In genomic region chr1:41622402-41622801, GRCh38 we compare ENCODE assay signal across 15 cellular contexts.
A peak's percentile ranks its signal among the peaks of the same experiment; 100 is the strongest.
DNase-seq lines count a peak whose midpoint lies in the region; ATAC-seq, FAIRE-seq and TF ChIP-seq lines count a peak whose summit lies in the region.
"Had no signal": no experiment of that assay in that cellular context is flagged by ENCODE, and none has a peak within 500 bp of the region (broad histone marks: within the 10 kb centered on the region; RNA-seq: fewer than 3 reads in every experiment).

No MANE protein-coding gene starts in this region.

- peak overlapping the region; percentile 90 for H3K27ac Mint-ChIP-seq in activated B cell treated with CpG ODN at 0.5 μM for 24 hours

- no peak for TF ChIP-seq RAD21 in liver (IDR thresholded peaks at IDR 0.05)
- no peak for TF ChIP-seq RAD21 in HepG2 (CRISPR knock-in tag; IDR thresholded peaks at IDR 0.05)

- no peak overlapping the region for H3K4me3 ChIP-seq in liver (ENCODE audit: low read depth in 1 of 3, low read length in 3 of 3)
- H3K4me3 ChIP-seq in HepG2 (replicated peaks in 1 of 3; ENCODE audit: insufficient read depth in 1 of 3, low read depth in 2 of 3, low read length in 3 of 3), result no peak overlapping the region
- no peak overlapping the region for H3K4me3 ChIP-seq in vagina
- H3K4me3 ChIP-seq: gastrocnemius medialis, MG63, tibial artery had no signal

- H3K27ac ChIP-seq in liver (ENCODE audit: low read depth in 1 of 2, low read length in 2 of 2), result no peak overlapping the region
- no peak overlapping the region for H3K27ac ChIP-seq in HepG2 (ENCODE audit: extremely low read length, insufficient read depth, low read length)
- no peak overlapping the region for H3K27ac ChIP-seq in vagina
- H3K27ac ChIP-seq: gastrocnemius medialis, tibial artery had no signal

- H2AFZ ChIP-seq in HepG2 (ENCODE audit: low read length), result no peak overlapping the region

- H3K4me2 ChIP-seq in HepG2 (ENCODE audit: low read depth, low read length), result no peak overlapping the region

- H3K9me3 ChIP-seq in liver (ENCODE audit: control insufficient read depth in 4 of 4, low read length in 3 of 4), result no peaks in the 10 kb centered on the region
- no peaks in the 10 kb centered on the region for H3K9me3 ChIP-seq in HepG2 (ENCODE audit: low read length)
- H3K9me3 ChIP-seq in vagina, result no peaks in the 10 kb centered on the region
- H3K9me3 ChIP-seq: gastrocnemius medialis, MG63, tibial artery had no signal

- H3K36me3 Mint-ChIP-seq in activated B cell treated with CpG ODN at 0.5 μM for 24 hours (ENCODE audit: low read depth), result peaks cover 12% of the 10 kb centered on the region
- H3K36me3 Mint-ChIP-seq: brain had no signal

- peaks cover 4 to 12% (median 9%) of the 10 kb centered on the region in 4 donors for H3K4me1 ChIP-seq in liver (ENCODE audit: control insufficient read depth in 4 of 4, insufficient read depth in 4 of 4, low read length in 3 of 4)
- H3K4me1 ChIP-seq in HepG2 (ENCODE audit: insufficient read depth, low read length), result peaks cover 6% of the 10 kb centered on the region; the same call in 1 of the 2 replicates
- H3K4me1 ChIP-seq in vagina, result peaks cover 60% of the 10 kb centered on the region

- TF ChIP-seq EP300 in HepG2 (IDR thresholded peaks at IDR 0.05; ENCODE audit: low read depth in 2 of 2, low read length in 2 of 2) (no peak), HepG2 (CRISPR knock-in tag; IDR thresholded peaks at IDR 0.05; ENCODE audit: borderline replicate concordance) (no peak)

- no peaks in the 10 kb centered on the region for H3K9me3 Mint-ChIP-seq in activated B cell treated with CpG ODN at 0.5 μM for 24 hours
- H3K9me3 Mint-ChIP-seq: brain had no signal

- CTCF ChIA-PET in HepG2 (lab: Yijun Ruan, JAX; ENCODE audit: low intra/inter-chr PET ratio, low total read pairs) (no interaction called here), activated B cell treated with CpG ODN at 0.5 μM for 24 hours (lab: Charles Lee) (interaction anchor here (1.0 to 1.7 kb wide), 2 partner anchors 48 to 50 kb away, joined by 3 to 5 read pairs; no protein-coding TSS in a partner anchor)

- no peaks in the 10 kb centered on the region for H4K20me1 ChIP-seq in HepG2 (ENCODE audit: insufficient read depth, low read length)

- TF ChIP-seq CTCF in liver (IDR thresholded peaks at IDR 0.05; ENCODE audit: low read depth, low read length, missing input control), result no peak
- no peak for TF ChIP-seq CTCF in HepG2 (CRISPR knock-in tag; IDR thresholded peaks at IDR 0.05)
- no peak for TF ChIP-seq CTCF in activated B cell treated with CpG ODN at 0.5 μM for 24 hours (IDR thresholded peaks at IDR 0.05)
- TF ChIP-seq CTCF in vagina (IDR thresholded peaks at IDR 0.05), result no peak

- no peak for TF ChIP-seq POLR2A in HepG2 (IDR thresholded peaks at IDR 0.05; ENCODE audit: insufficient read depth in 1 of 2, low read depth in 2 of 2, low read length in 2 of 2)
- TF ChIP-seq POLR2A in vagina (IDR thresholded peaks at IDR 0.05), result no peak

- POLR2A ChIA-PET in HepG2 (lab: Yijun Ruan, JAX) (no interaction called here), activated B cell treated with CpG ODN at 0.5 μM for 24 hours (lab: Charles Lee) (no interaction called here)

- no peaks in the 10 kb centered on the region for H3K79me2 ChIP-seq in HepG2 (ENCODE audit: insufficient read depth, low read length)

- no TSS peak for BruUV-seq in HepG2 (replicated peaks; lab: Mats Ljungman, UMichigan)

- H3K4me1 Mint-ChIP-seq in activated B cell treated with CpG ODN at 0.5 μM for 24 hours, result peaks cover 59% of the 10 kb centered on the region

- no peaks in the 10 kb centered on the region for H3K36me3 ChIP-seq in liver (ENCODE audit: control insufficient read depth in 4 of 4, insufficient read depth in 3 of 4, low read depth in 1 of 4, low read length in 3 of 4)
- no peaks in the 10 kb centered on the region for H3K36me3 ChIP-seq in HepG2 (replicated peaks in 1 of 2; ENCODE audit: control insufficient read depth in 1 of 2, insufficient read depth in 2 of 2, low read length in 2 of 2)
- no peaks in the 10 kb centered on the region for H3K36me3 ChIP-seq in vagina
- H3K36me3 ChIP-seq: gastrocnemius medialis, MG63, tibial artery had no signal

- in situ Hi-C loops in HepG2 (cut with HindIII; ENCODE audit: extremely low pct_ligation_motif_present, low pct_unique_long_range_greater_than_20kb), result no loop called here

- H3K9ac ChIP-seq in liver (ENCODE audit: low read depth in 1 of 2, low read length in 2 of 2), result no peak overlapping the region
- H3K9ac ChIP-seq in HepG2 (ENCODE audit: insufficient read depth, low read depth, low read length), result no peak overlapping the region

- no peak for FAIRE-seq in HepG2 (lab: Jason Lieb, UNC)

- ATAC-seq in HepG2 (no peak), activated B cell treated with CpG ODN at 0.5 μM for 24 hours (ENCODE audit: low read depth) (no peak), GM21717 (IDR thresholded peaks at IDR 0.05; ENCODE audit: unreplicated experiment) (no peak)
- ATAC-seq: gastrocnemius medialis had no signal

- no peaks in the 10 kb centered on the region for H3K27me3 Mint-ChIP-seq in activated B cell treated with CpG ODN at 0.5 μM for 24 hours
- H3K27me3 Mint-ChIP-seq: brain had no signal

- H3K4me3 Mint-ChIP-seq in activated B cell treated with CpG ODN at 0.5 μM for 24 hours, result peak overlapping the region; percentile 78
- H3K4me3 Mint-ChIP-seq: brain had no signal

- intact Hi-C loops in HepG2 (cut with micrococcal nuclease; ENCODE audit: unreplicated experiment) (no loop called here), activated B cell treated with CpG ODN at 0.5 μM for 24 hours (cut with micrococcal nuclease) (loop anchor here (5.0 kb wide), 1 partner anchor 40 kb away; no protein-coding TSS in a partner anchor), vagina (cut with DNase I) (no loop called here)

- WGBS in liver, result 71% methylated on average over 8 of the region's 8 CpGs
- 33% methylated on average over 8 of the region's 8 CpGs for WGBS in HepG2 (ENCODE audit: low lambda C conversion rate)

- H3K27me3 ChIP-seq in liver (ENCODE audit: control insufficient read depth in 4 of 4, insufficient read depth in 4 of 4, low read length in 3 of 4) (no peaks in the 10 kb centered on the region), HepG2 (ENCODE audit: control insufficient read depth in 1 of 2, insufficient read depth in 2 of 2, low read length in 2 of 2) (peaks cover 1 to 5% of the 10 kb centered on the region in 2 experiments; a peak in 2 of 5 replicates), vagina (no peaks in the 10 kb centered on the region)
- H3K27me3 ChIP-seq: gastrocnemius medialis, MG63, tibial artery had no signal

- DNase-seq in HepG2 (ENCODE audit: low spot score), result no peak
- no peak for DNase-seq in activated B cell treated with CpG ODN at 0.5 μM for 24 hours
- peak; percentile 88 for DNase-seq in hepatic stellate cell (ENCODE audit: low spot score)
- DNase-seq in vagina (ENCODE audit: extremely low spot score in 2 of 2), result peak; percentile 25 to 76
- no peak for DNase-seq in NCI-H524 (lab: John Stamatoyannopoulos, UW)
- no peak for DNase-seq in amniotic stem cell (lab: John Stamatoyannopoulos, UW)
- DNase-seq: Calu3; effector memory CD4-positive, alpha-beta T cell; gastrocnemius medialis; MG63; posterior cingulate gyrus had no signal

TF ChIP-seq in liver, 16 proteins besides CTCF, POLR2A, EP300 and RAD21:
- TF ChIP-seq, protein P1, sequence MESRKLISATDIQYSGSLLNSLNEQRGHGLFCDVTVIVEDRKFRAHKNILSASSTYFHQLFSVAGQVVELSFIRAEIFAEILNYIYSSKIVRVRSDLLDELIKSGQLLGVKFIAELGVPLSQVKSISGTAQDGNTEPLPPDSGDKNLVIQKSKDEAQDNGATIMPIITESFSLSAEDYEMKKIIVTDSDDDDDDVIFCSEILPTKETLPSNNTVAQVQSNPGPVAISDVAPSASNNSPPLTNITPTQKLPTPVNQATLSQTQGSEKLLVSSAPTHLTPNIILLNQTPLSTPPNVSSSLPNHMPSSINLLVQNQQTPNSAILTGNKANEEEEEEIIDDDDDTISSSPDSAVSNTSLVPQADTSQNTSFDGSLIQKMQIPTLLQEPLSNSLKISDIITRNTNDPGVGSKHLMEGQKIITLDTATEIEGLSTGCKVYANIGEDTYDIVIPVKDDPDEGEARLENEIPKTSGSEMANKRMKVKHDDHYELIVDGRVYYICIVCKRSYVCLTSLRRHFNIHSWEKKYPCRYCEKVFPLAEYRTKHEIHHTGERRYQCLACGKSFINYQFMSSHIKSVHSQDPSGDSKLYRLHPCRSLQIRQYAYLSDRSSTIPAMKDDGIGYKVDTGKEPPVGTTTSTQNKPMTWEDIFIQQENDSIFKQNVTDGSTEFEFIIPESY (IDR thresholded peaks at IDR 0.05), result no peak
- no peak for TF ChIP-seq SP1 (IDR thresholded peaks at IDR 0.05)
- TF ChIP-seq EGR1 (IDR thresholded peaks at IDR 0.05; ENCODE audit: low read depth in 2 of 2), result no peak
- TF ChIP-seq NR2F2 (IDR thresholded peaks at IDR 0.05), result peak; percentile 83
- TF ChIP-seq TAF1 (conservative IDR thresholded peaks at IDR 0.05), result no peak

TF ChIP-seq in HepG2, 621 proteins besides CTCF, POLR2A, EP300 and RAD21 (continues in another document):
- TF ChIP-seq TCF12 (IDR thresholded peaks at IDR 0.05) (no peak), TCF12 (CRISPR knock-in tag; IDR thresholded peaks at IDR 0.05) (no peak), IRF2 (CRISPR knock-in tag; IDR thresholded peaks at IDR 0.05) (no peak), ZNF616 (CRISPR knock-in tag; IDR thresholded peaks at IDR 0.05; ENCODE audit: low read depth) (no peak), ZNF333 (CRISPR knock-in tag; IDR thresholded peaks at IDR 0.05; ENCODE audit: borderline replicate concordance) (no peak)

Comparison
In these comparisons a context has a peak if more than half of its experiments do, and no peak if none do; other contexts are left out.
1. DNase-seq: peak in hepatic stellate cell (single experiment) and vagina (2 of 2); none in HepG2 (single experiment), activated B cell treated with CpG ODN at 0.5 μM for 24 hours (single experiment), NCI-H524 (0 of 2) and amniotic stem cell (single experiment).